1 cellular context compared by ENCODE assay signal in the genomic region with DNA sequence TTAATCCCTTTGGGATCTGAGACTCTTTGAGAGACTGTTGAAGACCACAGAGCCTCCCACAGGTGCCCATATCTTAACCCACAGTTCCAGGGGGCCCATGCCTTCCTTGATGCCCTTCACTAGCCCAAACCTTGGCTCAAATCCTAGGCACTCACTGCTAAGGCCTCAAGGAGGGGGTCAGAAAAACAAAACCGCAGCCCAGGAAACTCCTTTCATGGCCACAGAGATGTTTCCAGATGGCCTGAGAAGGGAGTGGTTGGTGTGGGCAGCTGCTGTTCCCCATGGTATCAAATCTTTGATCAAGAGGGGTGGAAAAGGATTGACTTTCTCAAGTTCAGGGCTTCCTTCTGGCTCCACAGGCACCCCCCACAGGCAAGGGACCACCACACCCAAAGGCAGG.
TF ChIP-seq lines count a peak whose summit lies in the region.

No MANE protein-coding gene starts in this region.

TF ChIP-seq in GM12878, 131 proteins besides CTCF, POLR2A, EP300 and RAD21 (continued from another document):
- peak; percentile 63 to 87 for TF ChIP-seq SRF (IDR thresholded peaks at IDR 0.05; ENCODE audit: low read depth in 2 of 2, low read length in 2 of 2)
- TF ChIP-seq, protein P1, sequence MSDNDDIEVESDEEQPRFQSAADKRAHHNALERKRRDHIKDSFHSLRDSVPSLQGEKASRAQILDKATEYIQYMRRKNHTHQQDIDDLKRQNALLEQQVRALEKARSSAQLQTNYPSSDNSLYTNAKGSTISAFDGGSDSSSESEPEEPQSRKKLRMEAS (IDR thresholded peaks at IDR 0.05; ENCODE audit: low read depth, low read length), result no peak
